In the genomic region with DNA sequence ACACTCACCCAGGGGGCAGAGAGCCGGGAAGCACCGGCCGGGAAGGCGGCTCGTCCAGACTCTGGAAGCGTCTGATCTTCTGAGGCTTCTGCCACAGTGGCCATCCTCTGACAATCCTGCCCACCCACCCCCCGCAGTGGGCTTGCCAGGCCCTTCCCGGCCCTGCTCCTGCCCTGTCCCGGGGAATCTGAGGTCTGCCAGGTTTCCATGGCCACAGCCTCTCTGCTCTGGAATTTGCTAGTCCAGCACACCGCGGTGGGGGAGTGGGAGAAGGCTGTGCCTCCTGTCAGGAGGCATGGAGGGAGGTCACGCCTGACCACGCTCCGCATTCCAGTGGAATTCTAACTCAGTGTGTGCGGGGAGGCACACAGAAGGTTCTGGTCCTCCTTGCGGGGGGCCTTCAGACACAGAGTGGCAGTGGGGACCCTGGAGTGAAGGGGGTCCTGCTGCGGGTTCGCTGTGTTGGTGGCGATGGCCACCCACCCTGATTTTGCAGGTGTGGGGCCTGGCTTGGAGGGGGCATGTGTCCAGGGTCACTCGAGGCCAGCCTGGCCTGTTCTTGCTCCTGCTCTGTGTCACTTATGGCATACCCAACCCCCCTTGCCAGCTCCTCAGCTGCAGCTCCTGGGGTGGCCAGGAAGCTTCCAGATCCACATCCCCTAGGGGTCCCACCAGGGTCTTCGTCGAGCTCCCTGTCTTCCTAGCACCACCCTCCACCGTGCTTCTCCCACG, we compare ENCODE assay signal across 19 cellular contexts. TPM values are rescaled to one million over a fixed set of nuclear protein-coding genes. Genes with fewer than 3 reads are reported as not detected.
DNase-seq lines count a peak whose midpoint lies in the region; ATAC-seq and TF ChIP-seq lines count a peak whose summit lies in the region.
"Had no signal": no experiment of that assay in that cellular context is flagged by ENCODE, and none has a peak within 500 bp of the region (broad histone marks: within the 10 kb centered on the region; RNA-seq: fewer than 3 reads in every experiment).

No MANE protein-coding gene starts in this region.

- TF ChIP-seq POLR2A in spleen (IDR thresholded peaks at IDR 0.05): no peak

- no peaks in the 10 kb centered on the region for H3K9me3 ChIP-seq in ectodermal cell (ENCODE audit: control insufficient read depth, low read length)
- no peaks in the 10 kb centered on the region for H3K9me3 ChIP-seq in lower lobe of right lung
- H3K9me3 ChIP-seq in spleen: no peaks in the 10 kb centered on the region
- H3K9me3 ChIP-seq: psoas muscle had no signal

- H3K27me3 ChIP-seq in ectodermal cell (ENCODE audit: control insufficient read depth, insufficient read depth, low read length, poor library complexity, severe bottlenecking) (peaks cover 5% of the 10 kb centered on the region), lower lobe of right lung (ENCODE audit: low read depth) (peaks cover 12% of the 10 kb centered on the region), spleen (replicated peaks in 1 of 7) (peaks cover 0 to 63% (median 0%) of the 10 kb centered on the region in 7 donors)

- peak overlapping the region; percentile 28 for H3K27ac ChIP-seq in ectodermal cell (ENCODE audit: insufficient read depth, low read depth, low read length, poor library complexity, severe bottlenecking)
- H3K27ac ChIP-seq in lower lobe of right lung: no peak overlapping the region
- peak overlapping the region in 6 of 8 donors; percentile 14 to 69 (median 38) for H3K27ac ChIP-seq in spleen
- H3K27ac ChIP-seq: psoas muscle had no signal

- DNase-seq in HK-2 (ENCODE audit: unreplicated experiment): peak; percentile 68
- DNase-seq in lower lobe of right lung: peak; percentile 20
- DNase-seq in spleen: peak; percentile 58
- no peak for DNase-seq in left lobe of liver (ENCODE audit: low spot score)
- no peak for DNase-seq in stimulated activated CD4-positive, alpha-beta T cell treated with anti-CD3 and anti-CD28 coated beads, Interleukin-12 subunit alpha, Interleukin-12 subunit beta, amount 100 ng/mL, for 4 hours
- DNase-seq in NCI-H146 (lab: John Stamatoyannopoulos, UW): no peak
- no peak for DNase-seq in NCI-H2227 treated with DMSO at 0.1 percent for 48 hours (lab: John Stamatoyannopoulos, UW)
- DNase-seq: activated CD4-positive, alpha-beta T cell treated with anti-CD3 and anti-CD28 coated beads for 4 hours; activated naive CD4-positive, alpha-beta T cell; AML-193; Calu3; dermis blood vessel endothelial cell; H9; NCI-H1694 treated with DMSO at 0.1 percent for 48 hours; NCI-H524; OCI-M1; T-helper 9 cell had no signal

- H3K36me3 ChIP-seq in ectodermal cell (ENCODE audit: control insufficient read depth, insufficient read depth, low read length) (no peaks in the 10 kb centered on the region), lower lobe of right lung (no peaks in the 10 kb centered on the region), spleen (no peaks in the 10 kb centered on the region)

- intact Hi-C loops in lower lobe of right lung (cut with DNase I): no loop called here
- intact Hi-C loops in spleen (cut with DNase I; ENCODE audit: low total_unique reads): no loop called here

- TF ChIP-seq CTCF in lower lobe of right lung (IDR thresholded peaks at IDR 0.05) (no peak), spleen (IDR thresholded peaks at IDR 0.05 in 8 of 11, conservative IDR thresholded peaks at IDR 0.05 in 3 of 11) (no peak)

- no peak for ATAC-seq in lower lobe of right lung
- ATAC-seq in left lobe of liver: no peak
- ATAC-seq: psoas muscle had no signal

- WGBS in ectodermal cell, 2 experiments: 66 to 69% methylated on average over 24 of the region's 24 CpGs
- 78 to 86% (median 79%) methylated on average over 15 to 24 of the region's 24 CpGs for WGBS in spleen, 5 donors

- peaks cover 40% of the 10 kb centered on the region for H3K4me1 ChIP-seq in ectodermal cell (ENCODE audit: control insufficient read depth, insufficient read depth, low read length)
- H3K4me1 ChIP-seq in lower lobe of right lung: no peaks in the 10 kb centered on the region
- H3K4me1 ChIP-seq in spleen: peaks cover 0 to 13% (median 0%) of the 10 kb centered on the region in 6 donors
- H3K4me1 ChIP-seq: psoas muscle had no signal

- H3K4me3 ChIP-seq in ectodermal cell (ENCODE audit: insufficient read depth, low read depth, low read length) (no peak overlapping the region), lower lobe of right lung (no peak overlapping the region), spleen (no peak overlapping the region)
- H3K4me3 ChIP-seq: psoas muscle had no signal

RNA-seq across cellular contexts. Expression of gene ADRA2C, which starts 55.6 kb away (rescaled TPM):
- polyA plus RNA-seq in ectodermal cell (2013, experiment 1 of 4): 10.5 TPM
- polyA plus RNA-seq in ectodermal cell (2013, experiment 2 of 4): 13.0 TPM
- 7.8 TPM for polyA plus RNA-seq in ectodermal cell (2013, experiment 3 of 4)
- 9.4 TPM for polyA plus RNA-seq in ectodermal cell (2013, experiment 4 of 4)
- total RNA-seq in lower lobe of right lung (2.5 TPM), spleen (10 to 100 TPM; 19.5 to 42.1 (median 37.6) TPM), left lobe of liver (0.28 TPM)
- 10 to 100 TPM in 1 of 3 donors, 1 to 10 TPM in 2; 9.4 to 15.5 (median 9.9) TPM for polyA plus RNA-seq in spleen

Comparison
In these comparisons a context has a peak if more than half of its experiments do, and no peak if none do; other contexts are left out.
1. DNase-seq: peak in HK-2 (single experiment), lower lobe of right lung (single experiment) and spleen (single experiment); none in left lobe of liver (single experiment), stimulated activated CD4-positive, alpha-beta T cell treated with anti-CD3 and anti-CD28 coated beads, Interleukin-12 subunit alpha, Interleukin-12 subunit beta, amount 100 ng/mL, for 4 hours (single experiment), NCI-H146 (single experiment) and NCI-H2227 treated with DMSO at 0.1 percent for 48 hours (single experiment).